Comparison of ENCODE assay signal across 10 cellular contexts in the genomic region with DNA sequence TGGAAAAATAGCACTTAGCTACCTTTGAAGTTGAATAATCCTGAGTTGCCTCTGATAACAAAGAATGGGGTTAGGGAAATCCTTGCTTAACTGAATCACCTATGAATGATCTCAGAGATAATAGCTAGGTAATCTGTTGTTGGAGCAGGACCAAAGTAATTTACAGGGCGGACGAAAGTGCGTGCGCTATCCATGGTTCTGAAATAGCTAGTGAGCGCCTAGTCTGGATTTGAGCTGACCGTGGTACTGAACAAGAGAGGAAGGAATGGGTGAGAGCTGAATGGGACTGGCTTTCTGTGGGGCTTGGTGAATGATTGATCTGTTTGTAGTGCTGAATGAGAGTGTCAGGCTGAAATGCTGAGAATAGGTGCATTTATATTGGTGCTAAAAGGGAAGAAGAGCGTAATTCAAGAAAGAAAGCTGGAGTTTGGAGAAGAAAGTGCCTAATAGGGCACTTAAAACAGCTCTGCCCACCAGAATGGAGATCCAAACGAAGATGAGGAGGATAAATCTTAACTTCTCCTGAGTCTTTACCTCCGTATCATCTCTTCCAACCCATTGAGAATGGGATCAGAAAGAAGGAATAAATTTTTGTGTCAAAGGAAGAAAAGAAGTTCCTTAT. TPM values are rescaled to one million over a fixed set of nuclear protein-coding genes. Genes with fewer than 3 reads are reported as not detected.
DNase-seq lines count a peak whose midpoint lies in the region; ATAC-seq and TF ChIP-seq lines count a peak whose summit lies in the region.
"Had no signal": no experiment of that assay in that cellular context is flagged by ENCODE, and none has a peak within 500 bp of the region (broad histone marks: within the 10 kb centered on the region; RNA-seq: fewer than 3 reads in every experiment).

No MANE protein-coding gene starts in this region.

- no peaks in the 10 kb centered on the region for H3K36me3 ChIP-seq in body of pancreas (replicated peaks in 1 of 2; ENCODE audit: insufficient read depth in 1 of 2, low read depth in 2 of 2)
- no peaks in the 10 kb centered on the region for H3K36me3 ChIP-seq in right lobe of liver
- no peaks in the 10 kb centered on the region for H3K36me3 ChIP-seq in stomach

- H3K4me3 ChIP-seq in body of pancreas = no peak overlapping the region
- no peak overlapping the region for H3K4me3 ChIP-seq in right lobe of liver
- no peak overlapping the region for H3K4me3 ChIP-seq in stomach

- peak; percentile 69 for DNase-seq in activated CD8-positive, alpha-beta memory T cell treated with anti-CD3 and anti-CD28 coated beads, Interleukin-2, amount 10 ng/mL, durations not matched to agents 7 days and 5 days
- no peak for DNase-seq in activated CD8-positive, alpha-beta memory T cell treated with anti-CD3 and anti-CD28 coated beads, Interleukin-2, amount 50 U/mL, for 4 hours
- DNase-seq in NCI-H2227 (lab: John Stamatoyannopoulos, UW; ENCODE audit: unreplicated experiment) (peak; percentile 12), body of pancreas (peak; percentile 36 to 48 (median 42)), right lobe of liver (no peak), stomach (no peak), NCI-H1930 (lab: John Stamatoyannopoulos, UW) (no peak)
- DNase-seq: activated B cell treated with CpG ODN at 0.5 μM for 24 hours had no signal

- ATAC-seq in activated CD8-positive, alpha-beta memory T cell treated with anti-CD3 and anti-CD28 coated beads, Interleukin-2, amount 10 ng/mL, durations not matched to agents 7 days and 5 days = peak; percentile 64
- ATAC-seq in body of pancreas (peak; percentile 45), right lobe of liver (peak in 3 of 4 donors; percentile 54 to 73 (median 57)), GM19324 (IDR thresholded peaks at IDR 0.05; ENCODE audit: low FRiP score, unreplicated experiment) (no peak)

- no peaks in the 10 kb centered on the region for H3K9me3 Mint-ChIP-seq in activated CD8-positive, alpha-beta memory T cell treated with anti-CD3 and anti-CD28 coated beads, Interleukin-2, amount 10 ng/mL, durations not matched to agents 7 days and 5 days (ENCODE audit: low read depth)

- no peaks in the 10 kb centered on the region for H3K9me3 ChIP-seq in body of pancreas
- no peaks in the 10 kb centered on the region for H3K9me3 ChIP-seq in right lobe of liver
- no peaks in the 10 kb centered on the region for H3K9me3 ChIP-seq in stomach

- H3K4me1 Mint-ChIP-seq in activated CD8-positive, alpha-beta memory T cell treated with anti-CD3 and anti-CD28 coated beads, Interleukin-2, amount 10 ng/mL, durations not matched to agents 7 days and 5 days = no peaks in the 10 kb centered on the region
- H3K4me1 Mint-ChIP-seq: activated B cell treated with CpG ODN at 0.5 μM for 24 hours; CD8-positive, alpha-beta memory T cell had no signal

- 5 to 8% methylated on average over 9 of the region's 9 CpGs for WGBS in body of pancreas, 2 donors
- 7% methylated on average over 9 of the region's 9 CpGs for WGBS in right lobe of liver (ENCODE audit: insufficient coverage, low coverage, low lambda C conversion rate, missing lambda C conversion rate)
- WGBS in stomach, 5 donors = 13 to 17% (median 16%) methylated on average over 9 of the region's 9 CpGs

- no peak for TF ChIP-seq CTCF in body of pancreas (IDR thresholded peaks at IDR 0.05)
- TF ChIP-seq CTCF in right lobe of liver (IDR thresholded peaks at IDR 0.05) = no peak
- TF ChIP-seq CTCF in stomach (IDR thresholded peaks at IDR 0.05) = no peak

- CTCF ChIA-PET in activated CD8-positive, alpha-beta memory T cell treated with anti-CD3 and anti-CD28 coated beads, Interleukin-2, amount 10 ng/mL, durations not matched to agents 7 days and 5 days (lab: Charles Lee) = interaction anchor here (1.3 kb wide), 1 partner anchor 9 kb away, joined by 3 read pairs; no protein-coding TSS in a partner anchor

- TF ChIP-seq POLR2A in body of pancreas (IDR thresholded peaks at IDR 0.05) = no peak
- no peak for TF ChIP-seq POLR2A in right lobe of liver (IDR thresholded peaks at IDR 0.05)
- no peak for TF ChIP-seq POLR2A in stomach (IDR thresholded peaks at IDR 0.05)

- no peaks in the 10 kb centered on the region for H3K27me3 ChIP-seq in body of pancreas
- no peaks in the 10 kb centered on the region for H3K27me3 ChIP-seq in right lobe of liver
- H3K27me3 ChIP-seq in stomach = peaks cover 0 to 4% (median 0%) of the 10 kb centered on the region in 3 donors

- H3K27me3 Mint-ChIP-seq in activated CD8-positive, alpha-beta memory T cell treated with anti-CD3 and anti-CD28 coated beads, Interleukin-2, amount 10 ng/mL, durations not matched to agents 7 days and 5 days = peaks cover 4% of the 10 kb centered on the region

- H3K4me1 ChIP-seq in body of pancreas = no peaks in the 10 kb centered on the region
- H3K4me1 ChIP-seq in right lobe of liver = no peaks in the 10 kb centered on the region
- no peaks in the 10 kb centered on the region for H3K4me1 ChIP-seq in stomach

- intact Hi-C loops in body of pancreas (cut with DNase I) = no loop called here
- intact Hi-C loops in right lobe of liver (cut with DNase I) = no loop called here
- intact Hi-C loops in stomach (cut with DNase I; ENCODE audit: low total_unique reads) = no loop called here

- no peak for TF ChIP-seq EP300 in stomach (IDR thresholded peaks at IDR 0.05)

- H3K4me3 Mint-ChIP-seq in activated CD8-positive, alpha-beta memory T cell treated with anti-CD3 and anti-CD28 coated beads, Interleukin-2, amount 10 ng/mL, durations not matched to agents 7 days and 5 days = no peak overlapping the region
- H3K4me3 Mint-ChIP-seq: activated B cell treated with CpG ODN at 0.5 μM for 24 hours; CD8-positive, alpha-beta memory T cell had no signal

- H3K27ac Mint-ChIP-seq in activated CD8-positive, alpha-beta memory T cell treated with anti-CD3 and anti-CD28 coated beads, Interleukin-2, amount 10 ng/mL, durations not matched to agents 7 days and 5 days = no peak overlapping the region
- H3K27ac Mint-ChIP-seq: activated B cell treated with CpG ODN at 0.5 μM for 24 hours; CD8-positive, alpha-beta memory T cell had no signal

- no peak overlapping the region for H3K27ac ChIP-seq in body of pancreas
- no peak overlapping the region for H3K27ac ChIP-seq in right lobe of liver
- H3K27ac ChIP-seq in stomach = no peak overlapping the region

- H3K36me3 Mint-ChIP-seq in activated CD8-positive, alpha-beta memory T cell treated with anti-CD3 and anti-CD28 coated beads, Interleukin-2, amount 10 ng/mL, durations not matched to agents 7 days and 5 days = no peaks in the 10 kb centered on the region
- H3K36me3 Mint-ChIP-seq: CD8-positive, alpha-beta memory T cell had no signal

RNA-seq across cellular contexts. Expression of a gene that starts 10.1 kb away (rescaled TPM):
- total RNA-seq in activated CD8-positive, alpha-beta memory T cell treated with anti-CD3 and anti-CD28 coated beads, Interleukin-2, amount 10 ng/mL, durations not matched to agents 7 days and 5 days = not detected
- not detected for total RNA-seq in body of pancreas
- total RNA-seq in right lobe of liver = not detected
- not detected for total RNA-seq in stomach
- not detected for polyA plus RNA-seq in stomach
- total RNA-seq: activated B cell treated with CpG ODN at 0.5 μM for 24 hours; CD8-positive, alpha-beta memory T cell had no signal
- polyA plus RNA-seq: CD8-positive, alpha-beta memory T cell had no signal

Comparison
In these comparisons a context has a peak if more than half of its experiments do, and no peak if none do; other contexts are left out.
1. DNase-seq: peak in activated CD8-positive, alpha-beta memory T cell treated with anti-CD3 and anti-CD28 coated beads, Interleukin-2, amount 10 ng/mL, durations not matched to agents 7 days and 5 days (single experiment), NCI-H2227 (single experiment) and body of pancreas (4 of 4); none in activated CD8-positive, alpha-beta memory T cell treated with anti-CD3 and anti-CD28 coated beads, Interleukin-2, amount 50 U/mL, for 4 hours (single experiment), right lobe of liver (0 of 3), stomach (single experiment) and NCI-H1930 (0 of 2).